ENCODE assay signal across 1 cellular context in genomic region chr17:44217738-44218343, GRCh38.
TF ChIP-seq lines count a peak whose summit lies in the region.

No MANE protein-coding gene starts in this region.

TF ChIP-seq in K562, 482 proteins besides CTCF, POLR2A, EP300 and RAD21:
- peak; percentile 31 for TF ChIP-seq SAP30 (IDR thresholded peaks at IDR 0.05; ENCODE audit: borderline replicate concordance, insufficient read depth, low read depth, low read length, poor library complexity, severe bottlenecking)
- TF ChIP-seq, protein P1, sequence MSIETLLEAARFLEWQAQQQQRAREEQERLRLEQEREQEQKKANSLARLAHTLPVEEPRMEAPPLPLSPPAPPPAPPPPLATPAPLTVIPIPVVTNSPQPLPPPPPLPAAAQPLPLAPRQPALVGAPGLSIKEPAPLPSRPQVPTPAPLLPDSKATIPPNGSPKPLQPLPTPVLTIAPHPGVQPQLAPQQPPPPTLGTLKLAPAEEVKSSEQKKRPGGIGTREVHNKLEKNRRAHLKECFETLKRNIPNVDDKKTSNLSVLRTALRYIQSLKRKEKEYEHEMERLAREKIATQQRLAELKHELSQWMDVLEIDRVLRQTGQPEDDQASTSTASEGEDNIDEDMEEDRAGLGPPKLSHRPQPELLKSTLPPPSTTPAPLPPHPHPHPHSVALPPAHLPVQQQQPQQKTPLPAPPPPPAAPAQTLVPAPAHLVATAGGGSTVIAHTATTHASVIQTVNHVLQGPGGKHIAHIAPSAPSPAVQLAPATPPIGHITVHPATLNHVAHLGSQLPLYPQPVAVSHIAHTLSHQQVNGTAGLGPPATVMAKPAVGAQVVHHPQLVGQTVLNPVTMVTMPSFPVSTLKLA (conservative IDR thresholded peaks at IDR 0.05): 0 out of 4 replicates have a peak, but pooled peaks have one; percentile 6 to 8
- 0 out of 2 replicates have a peak, but pooled peaks have one; percentile 44 for TF ChIP-seq REST (CRISPR knock-in tag; IDR thresholded peaks at IDR 0.05; ENCODE audit: low read depth)
- TF ChIP-seq, protein P2, sequence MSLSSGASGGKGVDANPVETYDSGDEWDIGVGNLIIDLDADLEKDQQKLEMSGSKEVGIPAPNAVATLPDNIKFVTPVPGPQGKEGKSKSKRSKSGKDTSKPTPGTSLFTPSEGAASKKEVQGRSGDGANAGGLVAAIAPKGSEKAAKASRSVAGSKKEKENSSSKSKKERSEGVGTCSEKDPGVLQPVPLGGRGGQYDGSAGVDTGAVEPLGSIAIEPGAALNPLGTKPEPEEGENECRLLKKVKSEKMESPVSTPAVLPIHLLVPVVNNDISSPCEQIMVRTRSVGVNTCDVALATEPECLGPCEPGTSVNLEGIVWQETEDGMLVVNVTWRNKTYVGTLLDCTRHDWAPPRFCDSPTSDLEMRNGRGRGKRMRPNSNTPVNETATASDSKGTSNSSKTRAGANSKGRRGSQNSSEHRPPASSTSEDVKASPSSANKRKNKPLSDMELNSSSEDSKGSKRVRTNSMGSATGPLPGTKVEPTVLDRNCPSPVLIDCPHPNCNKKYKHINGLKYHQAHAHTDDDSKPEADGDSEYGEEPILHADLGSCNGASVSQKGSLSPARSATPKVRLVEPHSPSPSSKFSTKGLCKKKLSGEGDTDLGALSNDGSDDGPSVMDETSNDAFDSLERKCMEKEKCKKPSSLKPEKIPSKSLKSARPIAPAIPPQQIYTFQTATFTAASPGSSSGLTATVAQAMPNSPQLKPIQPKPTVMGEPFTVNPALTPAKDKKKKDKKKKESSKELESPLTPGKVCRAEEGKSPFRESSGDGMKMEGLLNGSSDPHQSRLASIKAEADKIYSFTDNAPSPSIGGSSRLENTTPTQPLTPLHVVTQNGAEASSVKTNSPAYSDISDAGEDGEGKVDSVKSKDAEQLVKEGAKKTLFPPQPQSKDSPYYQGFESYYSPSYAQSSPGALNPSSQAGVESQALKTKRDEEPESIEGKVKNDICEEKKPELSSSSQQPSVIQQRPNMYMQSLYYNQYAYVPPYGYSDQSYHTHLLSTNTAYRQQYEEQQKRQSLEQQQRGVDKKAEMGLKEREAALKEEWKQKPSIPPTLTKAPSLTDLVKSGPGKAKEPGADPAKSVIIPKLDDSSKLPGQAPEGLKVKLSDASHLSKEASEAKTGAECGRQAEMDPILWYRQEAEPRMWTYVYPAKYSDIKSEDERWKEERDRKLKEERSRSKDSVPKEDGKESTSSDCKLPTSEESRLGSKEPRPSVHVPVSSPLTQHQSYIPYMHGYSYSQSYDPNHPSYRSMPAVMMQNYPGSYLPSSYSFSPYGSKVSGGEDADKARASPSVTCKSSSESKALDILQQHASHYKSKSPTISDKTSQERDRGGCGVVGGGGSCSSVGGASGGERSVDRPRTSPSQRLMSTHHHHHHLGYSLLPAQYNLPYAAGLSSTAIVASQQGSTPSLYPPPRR (CRISPR knock-in tag; IDR thresholded peaks at IDR 0.05; ENCODE audit: borderline replicate concordance): no peak
- no peak for TF ChIP-seq TCFL5 (CRISPR knock-in tag; conservative IDR thresholded peaks at IDR 0.05)
- TF ChIP-seq JUN (IDR thresholded peaks at IDR 0.05; ENCODE audit: borderline replicate concordance, low read depth, low read length): no peak
- no peak for TF ChIP-seq JUN (CRISPR knock-in tag; IDR thresholded peaks at IDR 0.05; ENCODE audit: borderline replicate concordance)
- TF ChIP-seq STAG1 (CRISPR knock-in tag; IDR thresholded peaks at IDR 0.05; ENCODE audit: borderline replicate concordance): no peak
- 0 out of 2 replicates have a peak, but pooled peaks have one; percentile 6 for TF ChIP-seq EGR1 (conservative IDR thresholded peaks at IDR 0.05)
- TF ChIP-seq YY1 (IDR thresholded peaks at IDR 0.05; ENCODE audit: borderline replicate concordance in 1 of 3, control insufficient read depth in 1 of 3, extremely low read depth in 1 of 3, insufficient read depth in 3 of 3, insufficient read length in 1 of 3, insufficient replicate concordance in 2 of 3, low read depth in 1 of 3, low read length in 2 of 3): peak in 1 of 3 experiments; percentile 71
- 0 out of 2 replicates have a peak, but pooled peaks have one; percentile 0 for TF ChIP-seq PHF8 (IDR thresholded peaks at IDR 0.05; ENCODE audit: borderline replicate concordance, low read length)
- TF ChIP-seq, protein P3, sequence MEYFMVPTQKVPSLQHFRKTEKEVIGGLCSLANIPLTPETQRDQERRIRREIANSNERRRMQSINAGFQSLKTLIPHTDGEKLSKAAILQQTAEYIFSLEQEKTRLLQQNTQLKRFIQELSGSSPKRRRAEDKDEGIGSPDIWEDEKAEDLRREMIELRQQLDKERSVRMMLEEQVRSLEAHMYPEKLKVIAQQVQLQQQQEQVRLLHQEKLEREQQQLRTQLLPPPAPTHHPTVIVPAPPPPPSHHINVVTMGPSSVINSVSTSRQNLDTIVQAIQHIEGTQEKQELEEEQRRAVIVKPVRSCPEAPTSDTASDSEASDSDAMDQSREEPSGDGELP (CRISPR knock-in tag; IDR thresholded peaks at IDR 0.05; ENCODE audit: borderline replicate concordance): 0 out of 2 replicates have a peak, but pooled peaks have one; percentile 7
- TF ChIP-seq TBP (optimal IDR thresholded peaks at IDR 0.05; ENCODE audit: low read depth, low read length): peak; percentile 54
- TF ChIP-seq, protein P4, sequence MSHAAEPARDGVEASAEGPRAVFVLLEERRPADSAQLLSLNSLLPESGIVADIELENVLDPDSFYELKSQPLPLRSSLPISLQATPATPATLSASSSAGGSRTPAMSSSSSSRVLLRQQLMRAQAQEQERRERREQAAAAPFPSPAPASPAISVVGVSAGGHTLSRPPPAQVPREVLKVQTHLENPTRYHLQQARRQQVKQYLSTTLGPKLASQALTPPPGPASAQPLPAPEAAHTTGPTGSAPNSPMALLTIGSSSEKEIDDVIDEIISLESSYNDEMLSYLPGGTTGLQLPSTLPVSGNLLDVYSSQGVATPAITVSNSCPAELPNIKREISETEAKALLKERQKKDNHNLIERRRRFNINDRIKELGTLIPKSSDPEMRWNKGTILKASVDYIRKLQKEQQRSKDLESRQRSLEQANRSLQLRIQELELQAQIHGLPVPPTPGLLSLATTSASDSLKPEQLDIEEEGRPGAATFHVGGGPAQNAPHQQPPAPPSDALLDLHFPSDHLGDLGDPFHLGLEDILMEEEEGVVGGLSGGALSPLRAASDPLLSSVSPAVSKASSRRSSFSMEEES (CRISPR knock-in tag; IDR thresholded peaks at IDR 0.05): no peak
- 0 out of 4 replicates have a peak, but pooled peaks of 1 of the 2 experiments have one; percentile 17 for TF ChIP-seq FOXK2 (conservative IDR thresholded peaks at IDR 0.05 in 1 of 2, IDR thresholded peaks at IDR 0.05 in 1 of 2; ENCODE audit: low read depth in 2 of 2)
- TF ChIP-seq, protein P5, sequence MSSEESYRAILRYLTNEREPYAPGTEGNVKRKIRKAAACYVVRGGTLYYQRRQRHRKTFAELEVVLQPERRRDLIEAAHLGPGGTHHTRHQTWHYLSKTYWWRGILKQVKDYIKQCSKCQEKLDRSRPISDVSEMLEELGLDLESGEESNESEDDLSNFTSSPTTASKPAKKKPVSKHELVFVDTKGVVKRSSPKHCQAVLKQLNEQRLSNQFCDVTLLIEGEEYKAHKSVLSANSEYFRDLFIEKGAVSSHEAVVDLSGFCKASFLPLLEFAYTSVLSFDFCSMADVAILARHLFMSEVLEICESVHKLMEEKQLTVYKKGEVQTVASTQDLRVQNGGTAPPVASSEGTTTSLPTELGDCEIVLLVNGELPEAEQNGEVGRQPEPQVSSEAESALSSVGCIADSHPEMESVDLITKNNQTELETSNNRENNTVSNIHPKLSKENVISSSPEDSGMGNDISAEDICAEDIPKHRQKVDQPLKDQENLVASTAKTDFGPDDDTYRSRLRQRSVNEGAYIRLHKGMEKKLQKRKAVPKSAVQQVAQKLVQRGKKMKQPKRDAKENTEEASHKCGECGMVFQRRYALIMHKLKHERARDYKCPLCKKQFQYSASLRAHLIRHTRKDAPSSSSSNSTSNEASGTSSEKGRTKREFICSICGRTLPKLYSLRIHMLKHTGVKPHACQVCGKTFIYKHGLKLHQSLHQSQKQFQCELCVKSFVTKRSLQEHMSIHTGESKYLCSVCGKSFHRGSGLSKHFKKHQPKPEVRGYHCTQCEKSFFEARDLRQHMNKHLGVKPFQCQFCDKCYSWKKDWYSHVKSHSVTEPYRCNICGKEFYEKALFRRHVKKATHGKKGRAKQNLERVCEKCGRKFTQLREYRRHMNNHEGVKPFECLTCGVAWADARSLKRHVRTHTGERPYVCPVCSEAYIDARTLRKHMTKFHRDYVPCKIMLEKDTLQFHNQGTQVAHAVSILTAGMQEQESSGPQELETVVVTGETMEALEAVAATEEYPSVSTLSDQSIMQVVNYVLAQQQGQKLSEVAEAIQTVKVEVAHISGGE (CRISPR knock-in tag; IDR thresholded peaks at IDR 0.05): 0 out of 6 replicates have a peak, but pooled peaks of 1 of the 3 experiments have one; percentile 21
- 0 out of 2 replicates have a peak, but pooled peaks have one; percentile 7 for TF ChIP-seq EP400 (IDR thresholded peaks at IDR 0.05)
- 0 out of 2 replicates have a peak, but pooled peaks have one; percentile 34 for TF ChIP-seq SMAD4 (CRISPR knock-in tag; conservative IDR thresholded peaks at IDR 0.05)
- no peak for TF ChIP-seq TBL1XR1 (IDR thresholded peaks at IDR 0.05; ENCODE audit: low read length in 2 of 2)
- TF ChIP-seq ZNF282 (CRISPR knock-in tag; IDR thresholded peaks at IDR 0.05): 0 out of 2 replicates have a peak, but pooled peaks have one; percentile 63
